ENCODE assay signal across 16 cellular contexts in genomic region chr1:193242000-193242399, GRCh38. TPM values are rescaled to one million over a fixed set of nuclear protein-coding genes. Genes with fewer than 3 reads are reported as not detected.
DNase-seq lines count a peak whose midpoint lies in the region; ATAC-seq, FAIRE-seq and TF ChIP-seq lines count a peak whose summit lies in the region.
"Had no signal": no experiment of that assay in that cellular context is flagged by ENCODE, and none has a peak within 500 bp of the region (broad histone marks: within the 10 kb centered on the region; RNA-seq: fewer than 3 reads in every experiment).

No MANE protein-coding gene starts in this region.

- TF ChIP-seq EP300 in K562 (IDR thresholded peaks at IDR 0.05; ENCODE audit: low read length) (no peak), tibial nerve (IDR thresholded peaks at IDR 0.05) (no peak)

- no peak for TF ChIP-seq POLR2A in K562 (conservative IDR thresholded peaks at IDR 0.05)
- TF ChIP-seq POLR2A in tibial nerve (IDR thresholded peaks at IDR 0.05): no peak

- 0 out of 3 replicates have a peak, but pooled peaks cover 2% of the 10 kb centered on the region for H3K79me2 ChIP-seq in K562 (ENCODE audit: control insufficient read depth, insufficient read depth, low read length)
- peaks cover 8% of the 10 kb centered on the region for H3K79me2 ChIP-seq in osteoblast (ENCODE audit: insufficient read depth, low read length)

- H3K4me1 ChIP-seq in K562 (replicated peaks in 1 of 2; ENCODE audit: control insufficient read depth in 2 of 2, insufficient read depth in 2 of 2, low read length in 2 of 2) (peaks cover 0 to 3% of the 10 kb centered on the region in 2 experiments; a peak in 1 of 5 replicates), osteoblast (ENCODE audit: insufficient read depth, low read length) (no peaks in the 10 kb centered on the region), tibial nerve (no peaks in the 10 kb centered on the region)

- H3K4me1 Mint-ChIP-seq in activated naive CD4-positive, alpha-beta T cell treated with anti-CD3 and anti-CD28 coated beads, Interleukin-2, amount 10 ng/mL, durations not matched to agents 7 days and 5 days: peaks cover 32% of the 10 kb centered on the region
- no peaks in the 10 kb centered on the region for H3K4me1 Mint-ChIP-seq in nephron progenitor cell

- H2AFZ ChIP-seq in K562 (ENCODE audit: low read depth, low read length) (no peak overlapping the region), osteoblast (ENCODE audit: low read length) (no peak overlapping the region)
- H2AFZ ChIP-seq: GM23248 had no signal

- H3K27me3 ChIP-seq in K562 (ENCODE audit: control insufficient read depth in 2 of 2, insufficient read depth in 2 of 2, low read length in 2 of 2) (no peaks in the 10 kb centered on the region), osteoblast (ENCODE audit: insufficient read depth, low read length) (no peaks in the 10 kb centered on the region), tibial nerve (no peaks in the 10 kb centered on the region)
- H3K27me3 ChIP-seq: BLaER1 treated with 17β-estradiol and CSF1 and Interleukin-3, amounts not matched to agents 10 nM and 100 nM had no signal

- in situ Hi-C loops in K562 (cut with MboI): no loop called here

- intact Hi-C loops in K562 (cut with micrococcal nuclease): no loop called here

- H3K27ac ChIP-seq in K562 (ENCODE audit: extremely low read depth, low read depth, low read length) (no peak overlapping the region), osteoblast (ENCODE audit: low read depth, low read length) (no peak overlapping the region), tibial nerve (no peak overlapping the region)
- H3K27ac ChIP-seq: BLaER1 treated with 17β-estradiol and CSF1 and Interleukin-3, amounts not matched to agents 10 nM and 100 nM; GM23248 had no signal

- peaks cover 69% of the 10 kb centered on the region for H3K36me3 Mint-ChIP-seq in activated naive CD4-positive, alpha-beta T cell treated with anti-CD3 and anti-CD28 coated beads, Interleukin-2, amount 10 ng/mL, durations not matched to agents 7 days and 5 days
- peaks cover 87% of the 10 kb centered on the region for H3K36me3 Mint-ChIP-seq in nephron progenitor cell (ENCODE audit: low read depth)

- H3K4me3 ChIP-seq in K562: no peak overlapping the region
- H3K4me3 ChIP-seq in osteoblast (ENCODE audit: insufficient read depth, low read length): no peak overlapping the region
- H3K4me3 ChIP-seq in tibial nerve: no peak overlapping the region
- H3K4me3 ChIP-seq: BLaER1 treated with 17β-estradiol and CSF1 and Interleukin-3, amounts not matched to agents 10 nM and 100 nM; GM23248 had no signal

- H3K36me3 ChIP-seq in K562 (ENCODE audit: control insufficient read depth, insufficient read depth, low read length): peaks cover 26% of the 10 kb centered on the region; the same call in 2 of the 3 replicates
- no peaks in the 10 kb centered on the region for H3K36me3 ChIP-seq in osteoblast (ENCODE audit: insufficient read depth, low read length)
- peaks cover 0 to 61% (median 0%) of the 10 kb centered on the region in 3 donors for H3K36me3 ChIP-seq in tibial nerve

- H3K9me3 Mint-ChIP-seq in activated naive CD4-positive, alpha-beta T cell treated with anti-CD3 and anti-CD28 coated beads, Interleukin-2, amount 10 ng/mL, durations not matched to agents 7 days and 5 days: peaks cover 11% of the 10 kb centered on the region
- H3K9me3 Mint-ChIP-seq in nephron progenitor cell: peaks cover 19% of the 10 kb centered on the region
- H3K9me3 Mint-ChIP-seq: CD4-positive, alpha-beta T cell had no signal

- no peaks in the 10 kb centered on the region for H4K20me1 ChIP-seq in K562 (replicated peaks; ENCODE audit: control insufficient read depth, insufficient read depth, low read length)
- H4K20me1 ChIP-seq in osteoblast (ENCODE audit: insufficient read depth, low read length): no peaks in the 10 kb centered on the region

- 93% methylated on average over 4 of the region's 4 CpGs for WGBS in K562 (ENCODE audit: insufficient coverage, low coverage, missing lambda C conversion rate)
- WGBS in tibial nerve, 2 donors: 100% methylated on average over 1 to 4 of the region's 4 CpGs

- no peaks in the 10 kb centered on the region for H3K27me3 Mint-ChIP-seq in activated naive CD4-positive, alpha-beta T cell treated with anti-CD3 and anti-CD28 coated beads, Interleukin-2, amount 10 ng/mL, durations not matched to agents 7 days and 5 days
- no peaks in the 10 kb centered on the region for H3K27me3 Mint-ChIP-seq in nephron progenitor cell (ENCODE audit: low read depth, poor library complexity)
- H3K27me3 Mint-ChIP-seq: CD4-positive, alpha-beta T cell had no signal

- TF ChIP-seq RAD21 in K562 (CRISPR knock-in tag; conservative IDR thresholded peaks at IDR 0.05 in 1 of 2, IDR thresholded peaks at IDR 0.05 in 1 of 2): no peak

- peaks cover 2% of the 10 kb centered on the region; the same call in 1 of the 2 replicates for H3K9me3 ChIP-seq in K562 (replicated peaks; ENCODE audit: control insufficient read depth, insufficient read depth, low read depth, low read length)
- no peaks in the 10 kb centered on the region for H3K9me3 ChIP-seq in osteoblast (ENCODE audit: low read depth, low read length)
- H3K9me3 ChIP-seq in tibial nerve: no peaks in the 10 kb centered on the region

- H3K4me3 Mint-ChIP-seq in activated naive CD4-positive, alpha-beta T cell treated with anti-CD3 and anti-CD28 coated beads, Interleukin-2, amount 10 ng/mL, durations not matched to agents 7 days and 5 days: no peak overlapping the region
- H3K4me3 Mint-ChIP-seq in nephron progenitor cell: no peak overlapping the region
- H3K4me3 Mint-ChIP-seq: CD4-positive, alpha-beta T cell had no signal

- TF ChIP-seq CTCF in K562 (IDR thresholded peaks at IDR 0.05 in 2 of 3, conservative IDR thresholded peaks at IDR 0.05 in 1 of 3; ENCODE audit: insufficient read depth in 2 of 3, low read depth in 1 of 3, low read length in 3 of 3) (no peak), osteoblast (IDR thresholded peaks at IDR 0.05; ENCODE audit: extremely low read depth, low read depth, low read length) (no peak), tibial nerve (IDR thresholded peaks at IDR 0.05) (no peak), nephron progenitor cell (IDR thresholded peaks at IDR 0.05) (no peak)

- BruUV-seq in K562 (replicated peaks; lab: Mats Ljungman, UMichigan): no TSS peak

- H3K4me2 ChIP-seq in K562 (ENCODE audit: insufficient read depth, low read length) (no peak overlapping the region), osteoblast (ENCODE audit: insufficient read depth, low read length) (no peak overlapping the region)

- no peak for FAIRE-seq in K562 (lab: Jason Lieb, UNC)
- FAIRE-seq: GM18507, HepG2 had no signal

- peak; percentile 60 for ATAC-seq in K562
- no peak for ATAC-seq in HG03439 (IDR thresholded peaks at IDR 0.05; ENCODE audit: unreplicated experiment)
- ATAC-seq: HepG2 had no signal

- CTCF ChIA-PET in activated naive CD4-positive, alpha-beta T cell treated with anti-CD3 and anti-CD28 coated beads, Interleukin-2, amount 10 ng/mL, durations not matched to agents 7 days and 5 days (lab: Charles Lee): no interaction called here
- CTCF ChIA-PET in K562 (lab: Yijun Ruan, JAX; ENCODE audit: low intra/inter-chr PET ratio): no interaction called here

- DNase-seq in activated naive CD4-positive, alpha-beta T cell treated with anti-CD3 and anti-CD28 coated beads, Interleukin-2, amount 10 ng/mL, durations not matched to agents 7 days and 5 days: no peak
- DNase-seq in activated naive CD4-positive, alpha-beta T cell (lab: John Stamatoyannopoulos, UW): no peak
- DNase-seq in K562 (ENCODE audit: extremely low read depth in 1 of 4, low spot score in 3 of 4): no peak
- DNase-seq in osteoblast (ENCODE audit: insufficient read length, low spot score, missing footprints): peak; percentile 14
- DNase-seq in tibial nerve (ENCODE audit: low spot score in 2 of 2): no peak
- DNase-seq in nephron progenitor cell: no peak
- DNase-seq: ACHN; CD4-positive, alpha-beta T cell; DMS79; EL; GM23248; H7 had no signal

- H3K9ac ChIP-seq in K562 (ENCODE audit: insufficient read depth in 1 of 2, low read depth in 2 of 2, low read length in 2 of 2): no peak overlapping the region
- H3K9ac ChIP-seq: BLaER1 treated with 17β-estradiol and CSF1 and Interleukin-3, amounts not matched to agents 10 nM and 100 nM; GM23248 had no signal

- H3K9me1 ChIP-seq in K562 (ENCODE audit: control insufficient read depth, insufficient read depth, low read length): no peaks in the 10 kb centered on the region

- peak overlapping the region; percentile 83 for H3K27ac Mint-ChIP-seq in activated naive CD4-positive, alpha-beta T cell treated with anti-CD3 and anti-CD28 coated beads, Interleukin-2, amount 10 ng/mL, durations not matched to agents 7 days and 5 days
- no peak overlapping the region for H3K27ac Mint-ChIP-seq in nephron progenitor cell
- H3K27ac Mint-ChIP-seq: CD4-positive, alpha-beta T cell had no signal

- POLR2A ChIA-PET in K562 (lab: Yijun Ruan, JAX): interaction anchor here (1.1 kb wide), 1 partner anchor 12 kb away, joined by 3 read pairs; no protein-coding TSS in a partner anchor

TF ChIP-seq in K562, 482 proteins besides CTCF, POLR2A, EP300 and RAD21 (continues in another document):
- no peak for TF ChIP-seq MAFG (tag; conservative IDR thresholded peaks at IDR 0.05)
- no peak for TF ChIP-seq TEAD2 (tag; IDR thresholded peaks at IDR 0.05)
- TF ChIP-seq BRD4 (IDR thresholded peaks at IDR 0.05): no peak
- no peak for TF ChIP-seq KAT2B (IDR thresholded peaks at IDR 0.05; ENCODE audit: low read depth, low read length)
- TF ChIP-seq MTA3 (IDR thresholded peaks at IDR 0.05; ENCODE audit: borderline replicate concordance): no peak

RNA-seq across cellular contexts. Expression of gene B3GALT2, which starts 55.6 kb away (rescaled TPM):
- 0.12 TPM in 1 of 2 replicates, not detected in the other for total RNA-seq in K562 (2011; cell fraction: chromatin; rRNA removed; ENCODE audit: low replicate concordance)
- total RNA-seq in K562 (2011; cell fraction: nucleolus; rRNA removed): not detected in 2 replicates
- not detected in 2 replicates for total RNA-seq in K562 (2011; cell fraction: nucleoplasm; rRNA removed)
- total RNA-seq in K562 (2014; rRNA removed) (not detected in 2 replicates), K562 (2014; rRNA removed; fragmentation: Illumina TruSeq; extraction: Trizol) (not detected in 2 replicates), K562 (2015; rRNA removed; fragmentation: Illumina TruSeq; extraction: Trizol) (not detected in 2 replicates), K562 (2021) (0.07 TPM in 1 of 2 replicates, not detected in the other), osteoblast (2.1 and 2.2 TPM in 2 replicates), tibial nerve (10 to 100 TPM in 1 of 4 donors, 1 to 10 TPM in 3; 3.9 to 11.7 (median 6.3) TPM)
- polyA plus RNA-seq in K562 (2011; rRNA removed) (not detected in 2 replicates), K562 (2014; fragmentation: Illumina TruSeq; extraction: Trizol) (not detected in 2 replicates), K562 (2014; fragmentation: Nextera tagmentation; extraction: Ambion mirVana) (under 1 TPM in 1 of 2 experiments, not detected in 1; 0.03 TPM), K562 (2014; rRNA removed) (not detected in 2 replicates)
- polyA plus RNA-seq in K562 (2011; cell fraction: cytosol; rRNA removed): not detected in 2 replicates
- not detected in 2 replicates for polyA plus RNA-seq in K562 (2011; cell fraction: nucleus; rRNA removed)
- polyA plus RNA-seq in K562 (2012): 0.03 and 0.05 TPM in 2 replicates
- not detected in 2 replicates for polyA minus RNA-seq in K562 (2011; rRNA and poly(A)+ RNA removed)
- polyA minus RNA-seq in K562 (2011; cell fraction: cytosol; rRNA and poly(A)+ RNA removed): not detected in 2 replicates
- polyA minus RNA-seq in K562 (2011; cell fraction: nucleus; rRNA and poly(A)+ RNA removed): not detected in 2 replicates
- total RNA-seq: H7, HepG2 had no signal
- polyA plus RNA-seq: HepG2 had no signal
